ENCODE assay signal across 17 cellular contexts in genomic region chr5:172943906-172944305, GRCh38. TPM values are rescaled to one million over a fixed set of nuclear protein-coding genes. Genes with fewer than 3 reads are reported as not detected.
DNase-seq lines count a peak whose midpoint lies in the region; ATAC-seq and TF ChIP-seq lines count a peak whose summit lies in the region.
"Had no signal": no experiment of that assay in that cellular context is flagged by ENCODE, and none has a peak within 500 bp of the region (broad histone marks: within the 10 kb centered on the region; RNA-seq: fewer than 3 reads in every experiment).

No MANE protein-coding gene starts in this region.

- H3K27me3 Mint-ChIP-seq in chondrocyte (ENCODE audit: low read depth) = no peaks in the 10 kb centered on the region

- no peaks in the 10 kb centered on the region for H3K9me3 Mint-ChIP-seq in chondrocyte (ENCODE audit: low read depth)
- H3K9me3 Mint-ChIP-seq: CD8-positive, alpha-beta memory T cell had no signal

- H3K36me3 Mint-ChIP-seq in chondrocyte (ENCODE audit: low read depth) = peaks cover 10% of the 10 kb centered on the region

- H3K27ac Mint-ChIP-seq in chondrocyte (ENCODE audit: unreplicated experiment) = peak overlapping the region; percentile 81

- H3K27ac ChIP-seq in heart left ventricle (peak overlapping the region in 9 of 12 donors; percentile 31 to 83 (median 53)), mesodermal cell (ENCODE audit: low read depth, low read length, severe bottlenecking) (peak overlapping the region; percentile 91), vagina (peak overlapping the region; percentile 42)
- H3K27ac ChIP-seq: 22Rv1, psoas muscle, VCaP had no signal

- H3K4me3 Mint-ChIP-seq in chondrocyte (ENCODE audit: unreplicated experiment) = no peak overlapping the region
- H3K4me3 Mint-ChIP-seq: CD8-positive, alpha-beta memory T cell had no signal

- DNase-seq in heart left ventricle = peak in 1 of 5 donors; percentile 18
- DNase-seq in cardiac septum (ENCODE audit: low spot score) = no peak
- DNase-seq in chondrocyte (ENCODE audit: low spot score) = peak; percentile 38
- DNase-seq in vagina (ENCODE audit: extremely low spot score in 2 of 2) = no peak
- DNase-seq in NAMALWA (ENCODE audit: low spot score) = no peak
- DNase-seq: activated gamma-delta T cell; effector CD8-positive, alpha-beta T cell; foreskin melanocyte; NCI-H1092 treated with DMSO at 0.1 percent for 48 hours had no signal

- ATAC-seq in heart left ventricle (peak in 1 of 4 donors; percentile 7), HG03354 (IDR thresholded peaks at IDR 0.05; ENCODE audit: poor library complexity, severe bottlenecking, unreplicated experiment) (no peak), HG02884 (IDR thresholded peaks at IDR 0.05; ENCODE audit: unreplicated experiment) (no peak)
- ATAC-seq: psoas muscle had no signal

- no peak for TF ChIP-seq CTCF in heart left ventricle (IDR thresholded peaks at IDR 0.05)
- TF ChIP-seq CTCF in chondrocyte (IDR thresholded peaks at IDR 0.05) = no peak
- no peak for TF ChIP-seq CTCF in vagina (IDR thresholded peaks at IDR 0.05)

- TF ChIP-seq POLR2A in heart left ventricle (IDR thresholded peaks at IDR 0.05) = no peak
- no peak for TF ChIP-seq POLR2A in vagina (IDR thresholded peaks at IDR 0.05)

- no peaks in the 10 kb centered on the region for H3K27me3 ChIP-seq in heart left ventricle
- no peaks in the 10 kb centered on the region for H3K27me3 ChIP-seq in vagina
- H3K27me3 ChIP-seq: tibial nerve had no signal

- intact Hi-C loops in heart left ventricle (cut with DNase I) = loop anchor here in 3 of 10 donors (10.0 kb wide), 2 partner anchors 469 to 479 kb away; no protein-coding TSS in a partner anchor
- intact Hi-C loops in cardiac septum (cut with DNase I) = no loop called here
- intact Hi-C loops in vagina (cut with DNase I) = no loop called here

- 74 to 83% (median 80%) methylated on average over 8 of the region's 8 CpGs for WGBS in heart left ventricle, 4 donors
- 77 to 92% methylated on average over 3 to 6 of the region's 8 CpGs for WGBS in mesodermal cell (ENCODE audit: insufficient coverage in 2 of 2), 2 experiments

- H3K9me3 ChIP-seq in heart left ventricle = no peaks in the 10 kb centered on the region
- H3K9me3 ChIP-seq in mesodermal cell (ENCODE audit: control insufficient read depth, low read length) = no peaks in the 10 kb centered on the region
- no peaks in the 10 kb centered on the region for H3K9me3 ChIP-seq in vagina
- H3K9me3 ChIP-seq: psoas muscle, tibial nerve had no signal

- H3K4me1 Mint-ChIP-seq in chondrocyte (ENCODE audit: low read depth) = peaks cover 44% of the 10 kb centered on the region
- H3K4me1 Mint-ChIP-seq: CD8-positive, alpha-beta memory T cell had no signal

- H3K4me3 ChIP-seq in heart left ventricle (no peak overlapping the region), mesodermal cell (ENCODE audit: extremely low read depth, insufficient read depth, low read length, poor library complexity, severe bottlenecking) (no peak overlapping the region), vagina (no peak overlapping the region)
- H3K4me3 ChIP-seq: psoas muscle, tibial nerve had no signal

- peaks cover 0 to 47% (median 18%) of the 10 kb centered on the region in 9 donors for H3K36me3 ChIP-seq in heart left ventricle
- peaks cover 53% of the 10 kb centered on the region for H3K36me3 ChIP-seq in mesodermal cell (ENCODE audit: control insufficient read depth, insufficient read depth, low read length)
- peaks cover 0 to 28% of the 10 kb centered on the region in 2 donors for H3K36me3 ChIP-seq in vagina

- H3K4me1 ChIP-seq in heart left ventricle (peaks cover 0 to 15% (median 0%) of the 10 kb centered on the region in 12 donors), mesodermal cell (ENCODE audit: control insufficient read depth, insufficient read depth, low read length, poor library complexity, severe bottlenecking) (peaks cover 47% of the 10 kb centered on the region), vagina (no peaks in the 10 kb centered on the region)
- H3K4me1 ChIP-seq: psoas muscle, tibial nerve had no signal

RNA-seq across cellular contexts. Expression of gene RPL26L1, which starts 15.3 kb away (rescaled TPM):
- 10 to 100 TPM; 19.8 to 36.7 (median 29.5) TPM for total RNA-seq in heart left ventricle
- polyA plus RNA-seq in heart left ventricle = 10 to 100 TPM; 50.3 to 79.5 TPM
- 28.1 TPM for total RNA-seq in cardiac septum
- total RNA-seq in chondrocyte = 40.2 to 43.6 TPM (median 43.5 TPM) in 3 replicates
- 88.8 TPM for polyA plus RNA-seq in mesodermal cell (2013, experiment 1 of 2)
- polyA plus RNA-seq in mesodermal cell (2013, experiment 2 of 2) = 99.2 TPM
- 17.7 TPM for total RNA-seq in vagina

RNA-seq across cellular contexts. Expression of gene ATP6V0E1, which starts 39.7 kb away (rescaled TPM):
- total RNA-seq in heart left ventricle (100 to 1,000 TPM; 127 to 225 (median 196) TPM), cardiac septum (201 TPM), chondrocyte (257 to 277 TPM (median 272 TPM) in 3 replicates), vagina (121 TPM)
- 100 to 1,000 TPM; 238 to 242 TPM for polyA plus RNA-seq in heart left ventricle
- polyA plus RNA-seq in mesodermal cell (2013, experiment 1 of 2) = 154 TPM
- polyA plus RNA-seq in mesodermal cell (2013, experiment 2 of 2) = 125 TPM
